Comparison of ENCODE assay signal across 15 cellular contexts in the genomic region with DNA sequence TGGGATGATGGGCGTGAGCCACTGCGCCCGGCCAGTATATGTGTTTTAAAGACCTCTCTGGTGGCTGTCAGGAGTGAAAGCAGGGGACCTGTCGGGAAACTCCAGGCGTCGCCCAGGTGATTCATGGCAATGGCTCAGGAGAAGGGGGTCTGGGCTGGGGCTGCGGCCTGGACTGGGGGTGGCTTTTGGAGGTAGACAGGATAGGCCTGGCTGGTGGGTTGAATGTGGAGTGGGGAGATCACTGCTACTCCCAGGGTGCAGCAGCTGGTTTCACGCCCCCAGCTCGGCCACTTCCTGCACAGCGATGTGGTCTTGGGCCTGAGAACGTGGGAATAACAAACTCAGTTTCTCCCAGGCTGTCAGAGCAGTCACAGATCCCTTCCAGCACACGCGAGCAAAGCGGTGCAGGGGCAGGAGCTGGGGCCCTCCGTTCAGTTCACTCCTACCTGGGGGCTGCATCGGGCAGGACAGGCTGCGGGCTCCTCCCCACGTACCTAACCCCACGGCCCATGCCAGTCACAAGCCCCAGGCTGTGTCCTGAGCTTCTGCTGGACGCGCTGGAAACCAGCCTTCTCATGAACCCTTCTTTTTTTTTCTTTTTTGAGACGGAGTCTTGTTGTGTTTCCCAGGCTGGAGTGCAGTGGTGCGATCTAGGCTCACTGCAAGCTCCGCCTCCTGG. TPM values are rescaled to one million over a fixed set of nuclear protein-coding genes. Genes with fewer than 3 reads are reported as not detected.
DNase-seq lines count a peak whose midpoint lies in the region; ATAC-seq and TF ChIP-seq lines count a peak whose summit lies in the region.
"Had no signal": no experiment of that assay in that cellular context is flagged by ENCODE, and none has a peak within 500 bp of the region (broad histone marks: within the 10 kb centered on the region; RNA-seq: fewer than 3 reads in every experiment).

No MANE protein-coding gene starts in this region.

- H3K9me3 ChIP-seq in heart right ventricle (peaks cover 0 to 12% (median 0%) of the 10 kb centered on the region in 11 donors), right atrium auricular region (no peaks in the 10 kb centered on the region), uterus (peaks cover 0 to 6% of the 10 kb centered on the region in 2 donors), gastroesophageal sphincter (no peaks in the 10 kb centered on the region)
- H3K9me3 ChIP-seq: A549, SJSA1 had no signal

- intact Hi-C loops in heart right ventricle (cut with DNase I) (no loop called here), uterus (cut with DNase I; ENCODE audit: low total_unique reads) (no loop called here)

- H3K27ac Mint-ChIP-seq in central memory CD8-positive, alpha-beta T cell (ENCODE audit: low read depth) = peak overlapping the region; percentile 20
- peak overlapping the region in 4 of 6 donors; percentile 12 to 63 (median 52) for H3K27ac Mint-ChIP-seq in naive B cell

- H3K4me1 ChIP-seq in heart right ventricle (peaks cover 34 to 79% (median 60%) of the 10 kb centered on the region in 9 donors), right atrium auricular region (peaks cover 6 to 66% of the 10 kb centered on the region in 2 donors), uterus (peaks cover 0 to 14% of the 10 kb centered on the region in 2 donors), gastroesophageal sphincter (peaks cover 0 to 70% (median 41%) of the 10 kb centered on the region in 3 donors)

- TF ChIP-seq POLR2A in uterus (IDR thresholded peaks at IDR 0.05) (no peak), gastroesophageal sphincter (IDR thresholded peaks at IDR 0.05) (no peak)

- peaks cover 7% of the 10 kb centered on the region for H3K36me3 Mint-ChIP-seq in central memory CD8-positive, alpha-beta T cell (ENCODE audit: insufficient read depth)
- peaks cover 5 to 13% of the 10 kb centered on the region in 2 donors for H3K36me3 Mint-ChIP-seq in naive B cell

- no peaks in the 10 kb centered on the region for H3K27me3 ChIP-seq in heart right ventricle
- H3K27me3 ChIP-seq in right atrium auricular region = no peaks in the 10 kb centered on the region
- H3K27me3 ChIP-seq in uterus = no peaks in the 10 kb centered on the region
- H3K27me3 ChIP-seq in gastroesophageal sphincter = no peaks in the 10 kb centered on the region
- H3K27me3 ChIP-seq: SJSA1 had no signal

- ATAC-seq in heart right ventricle = peak in 2 of 8 donors; percentile 10 to 23
- ATAC-seq in central memory CD8-positive, alpha-beta T cell (replicated peaks; ENCODE audit: extremely low read depth, poor library complexity, severe bottlenecking) = no peak
- ATAC-seq in naive B cell (ENCODE audit: low read depth in 2 of 2) = no peak
- ATAC-seq in gastroesophageal sphincter = no peak

- no peaks in the 10 kb centered on the region for H3K27me3 Mint-ChIP-seq in central memory CD8-positive, alpha-beta T cell
- no peaks in the 10 kb centered on the region for H3K27me3 Mint-ChIP-seq in naive B cell

- DNase-seq in heart right ventricle (no peak), right atrium auricular region (ENCODE audit: low spot score) (no peak), naive B cell (no peak), uterus (no peak), activated gamma-delta T cell (lab: John Stamatoyannopoulos, UW) (no peak), NCI-H187 (lab: John Stamatoyannopoulos, UW) (no peak)
- no peak for DNase-seq in central memory CD8-positive, alpha-beta T cell (ENCODE audit: low spot score in 2 of 2)
- DNase-seq: activated CD4-positive, alpha-beta T cell treated with anti-CD3 and anti-CD28 coated beads, Interleukin-2, amount 50 U/mL, for 4 hours; effector CD4-positive, alpha-beta T cell; foreskin melanocyte; NCI-H1417 had no signal

- peak overlapping the region in 6 of 10 donors; percentile 5 to 53 (median 26) for H3K27ac ChIP-seq in heart right ventricle
- H3K27ac ChIP-seq in right atrium auricular region = peak overlapping the region in 1 of 2 donors; percentile 57
- H3K27ac ChIP-seq in uterus = peak overlapping the region; percentile 66 to 69
- peak overlapping the region in 1 of 4 donors; percentile 65 for H3K27ac ChIP-seq in gastroesophageal sphincter
- H3K27ac ChIP-seq: parathyroid adenoma, SJSA1 had no signal

- no peak for TF ChIP-seq CTCF in heart right ventricle (IDR thresholded peaks at IDR 0.05)
- no peak for TF ChIP-seq CTCF in right atrium auricular region (IDR thresholded peaks at IDR 0.05)
- TF ChIP-seq CTCF in uterus (IDR thresholded peaks at IDR 0.05) = no peak
- TF ChIP-seq CTCF in gastroesophageal sphincter (IDR thresholded peaks at IDR 0.05) = no peak

- peaks cover 71% of the 10 kb centered on the region for H3K4me1 Mint-ChIP-seq in central memory CD8-positive, alpha-beta T cell
- H3K4me1 Mint-ChIP-seq in naive B cell = peaks cover 29 to 59% (median 47%) of the 10 kb centered on the region in 3 donors

- H3K4me3 Mint-ChIP-seq in central memory CD8-positive, alpha-beta T cell = no peak overlapping the region
- H3K4me3 Mint-ChIP-seq in naive B cell = peak overlapping the region in 1 of 8 donors; percentile 59

- H3K4me3 ChIP-seq in heart right ventricle (no peak overlapping the region), right atrium auricular region (no peak overlapping the region), uterus (no peak overlapping the region), gastroesophageal sphincter (no peak overlapping the region)
- H3K4me3 ChIP-seq: A549, SJSA1 had no signal

- 65 to 66% methylated on average over 24 of the region's 24 CpGs for WGBS in heart right ventricle, 2 donors
- 70% methylated on average over 9 of the region's 24 CpGs; no CpG with 5 or more reads in 1 of the 2 donors for WGBS in gastroesophageal sphincter (ENCODE audit: low coverage in 1 of 2), 2 donors

- TF ChIP-seq EP300 in gastroesophageal sphincter (IDR thresholded peaks at IDR 0.05) = no peak

- H3K9me3 Mint-ChIP-seq in central memory CD8-positive, alpha-beta T cell = no peaks in the 10 kb centered on the region
- peaks cover 2 to 12% (median 6%) of the 10 kb centered on the region in 7 donors for H3K9me3 Mint-ChIP-seq in naive B cell

- H3K36me3 ChIP-seq in heart right ventricle = peaks cover 0 to 11% (median 0%) of the 10 kb centered on the region in 9 donors
- H3K36me3 ChIP-seq in right atrium auricular region = no peaks in the 10 kb centered on the region
- no peaks in the 10 kb centered on the region for H3K36me3 ChIP-seq in uterus
- H3K36me3 ChIP-seq in gastroesophageal sphincter = peaks cover 0 to 10% of the 10 kb centered on the region in 2 donors

RNA-seq across cellular contexts. Expression of a gene that starts 18.9 kb away (rescaled TPM):
- 10 to 100 TPM; 21.4 to 35.8 (median 30.3) TPM for total RNA-seq in heart right ventricle
- polyA plus RNA-seq in heart right ventricle = 10 to 100 TPM; 12.4 to 34.4 TPM
- total RNA-seq in right atrium auricular region = 10 to 100 TPM; 17.6 to 26.0 TPM
- polyA plus RNA-seq in naive B cell (ENCODE audit: low read depth in 6 of 6) = 10 to 100 TPM; 17.9 to 94.1 (median 50.8) TPM
- total RNA-seq in uterus = 10 to 100 TPM; 18.4 to 94.7 (median 25.6) TPM
- 10 to 100 TPM; 29.2 to 43.8 (median 38.7) TPM for total RNA-seq in gastroesophageal sphincter
